ENCODE assay signal across 12 cellular contexts in genomic region chr15:23690450-23690852, GRCh38. TPM values are rescaled to one million over a fixed set of nuclear protein-coding genes. Genes with fewer than 3 reads are reported as not detected.
DNase-seq lines count a peak whose midpoint lies in the region; ATAC-seq and TF ChIP-seq lines count a peak whose summit lies in the region.
"Had no signal": no experiment of that assay in that cellular context is flagged by ENCODE, and none has a peak within 500 bp of the region (broad histone marks: within the 10 kb centered on the region; RNA-seq: fewer than 3 reads in every experiment).

No MANE protein-coding gene starts in this region.

- H3K36me3 ChIP-seq in prostate gland = no peaks in the 10 kb centered on the region

- H3K27me3 ChIP-seq in prostate gland (replicated peaks; ENCODE audit: insufficient read depth) = no peaks in the 10 kb centered on the region

- H3K4me3 ChIP-seq in prostate gland = no peak overlapping the region
- H3K4me3 ChIP-seq: skin epidermis had no signal

- intact Hi-C loops in prostate gland (cut with DNase I) = no loop called here

- peak overlapping the region; percentile 36 to 48 for H3K27ac ChIP-seq in prostate gland

- DNase-seq in G401 (ENCODE audit: low spot score) = peak; percentile 1
- peak in 49 of 56 donors; percentile 2 to 74 (median 39) for DNase-seq in amygdala (lab: John Stamatoyannopoulos, UW)
- DNase-seq in hypothalamus (lab: John Stamatoyannopoulos, UW) = peak in 42 of 51 donors; percentile 1 to 76 (median 50)
- DNase-seq in prostate gland (ENCODE audit: low spot score) = peak; percentile 61
- DNase-seq in activated CD4-positive, alpha-beta T cell treated with anti-CD3 and anti-CD28 coated beads, Interleukin-2, amount 50 U/mL, for 48 hours = no peak
- DNase-seq in NOMO-1 treated with DMSO at 0.1 percent for 48 hours (lab: John Stamatoyannopoulos, UW; ENCODE audit: unreplicated experiment) = no peak
- DNase-seq: DND-41, erythroblast had no signal

- no peaks in the 10 kb centered on the region for H3K4me1 ChIP-seq in prostate gland (replicated peaks)

- WGBS in prostate gland = 36% methylated on average over 5 of the region's 5 CpGs

- in situ Hi-C loops in G401 (cut with HindIII; ENCODE audit: low sequenced_read_pairs) = no loop called here

- ATAC-seq in HG02623 (IDR thresholded peaks at IDR 0.05; ENCODE audit: unreplicated experiment) (no peak), GM18907 (IDR thresholded peaks at IDR 0.05; ENCODE audit: unreplicated experiment) (no peak)

- no peak for TF ChIP-seq CTCF in prostate gland (IDR thresholded peaks at IDR 0.05)

- TF ChIP-seq POLR2A in prostate gland (IDR thresholded peaks at IDR 0.05) = no peak

- H3K9me3 ChIP-seq in prostate gland = no peaks in the 10 kb centered on the region

RNA-seq across cellular contexts. Expression of gene NDN, which starts 3.3 kb away (rescaled TPM):
- 1.9 and 2.4 TPM in 2 replicates for total RNA-seq in G401 (2014; rRNA removed; shearing (Covaris generic))
- total RNA-seq in prostate gland = 100 to 1,000 TPM in 1 of 2 donors, 10 to 100 TPM in 1; 46.9 to 121 TPM

RNA-seq across cellular contexts. Expression of gene MAGEL2, which starts 42.8 kb away (rescaled TPM):
- not detected in 2 replicates for total RNA-seq in G401 (2014; rRNA removed; shearing (Covaris generic))
- 1 to 10 TPM in 1 of 2 donors, under 1 TPM in 1; 0.82 to 3.1 TPM for total RNA-seq in prostate gland
- total RNA-seq: HT1080 had no signal

Comparison
In these comparisons a context has a peak if more than half of its experiments do, and no peak if none do; other contexts are left out.
1. DNase-seq: peak in G401 (single experiment), amygdala (49 of 56), hypothalamus (42 of 51) and prostate gland (single experiment); none in activated CD4-positive, alpha-beta T cell treated with anti-CD3 and anti-CD28 coated beads, Interleukin-2, amount 50 U/mL, for 48 hours (0 of 2) and NOMO-1 treated with DMSO at 0.1 percent for 48 hours (single experiment).
2. RNA of gene NDN, which starts 3.3 kb away (total RNA-seq): 46.9 to 121 TPM in prostate gland; 1.9 to 2.4 TPM in G401; every median in the first group is over 10 times any median in the second.